In genomic region chr14:32897724-32898064, GRCh38 we compare ENCODE assay signal across 11 cellular contexts. TPM values are rescaled to one million over a fixed set of nuclear protein-coding genes. Genes with fewer than 3 reads are reported as not detected.
DNase-seq lines count a peak whose midpoint lies in the region; ATAC-seq and TF ChIP-seq lines count a peak whose summit lies in the region.
"Had no signal": no experiment of that assay in that cellular context is flagged by ENCODE, and none has a peak within 500 bp of the region (broad histone marks: within the 10 kb centered on the region; RNA-seq: fewer than 3 reads in every experiment).

No MANE protein-coding gene starts in this region.

- no peak for DNase-seq in BE2C
- no peak for DNase-seq in PC-9
- DNase-seq in fibroblast of lung (ENCODE audit: low read depth in 2 of 2): no peak
- no peak for DNase-seq in activated gamma-delta T cell (lab: John Stamatoyannopoulos, UW)
- no peak for DNase-seq in WERI-Rb-1
- DNase-seq: effector CD8-positive, alpha-beta T cell; KBM-7 had no signal

- BruUV-seq in PC-9 (replicated peaks; lab: Mats Ljungman, UMichigan): no TSS peak

- peak overlapping the region; percentile 77 for H3K4me2 ChIP-seq in PC-9
- peak overlapping the region; percentile 80 for H3K4me2 ChIP-seq in fibroblast of lung (ENCODE audit: extremely low read depth, insufficient read depth, low read length)
- peak overlapping the region; percentile 71 for H3K4me2 ChIP-seq in parathyroid adenoma (ENCODE audit: low read length)

- H3K9ac ChIP-seq in fibroblast of lung (ENCODE audit: insufficient read depth, low read length): no peak overlapping the region
- no peak overlapping the region for H3K9ac ChIP-seq in parathyroid adenoma

- H3K9me3 ChIP-seq in BE2C (no peaks in the 10 kb centered on the region), PC-9 (ENCODE audit: insufficient read depth, low read depth) (no peaks in the 10 kb centered on the region), fibroblast of lung (ENCODE audit: control insufficient read depth, insufficient read depth, low read depth, low read length) (no peaks in the 10 kb centered on the region), parathyroid adenoma (ENCODE audit: control insufficient read depth, low read length) (no peaks in the 10 kb centered on the region), WERI-Rb-1 (ENCODE audit: severe bottlenecking) (no peaks in the 10 kb centered on the region)

- H3F3A ChIP-seq in PC-9 (ENCODE audit: insufficient read depth, low read depth): no peaks in the 10 kb centered on the region

- H3K27me3 ChIP-seq in BE2C: peaks cover 65% of the 10 kb centered on the region
- H3K27me3 ChIP-seq in PC-9 (ENCODE audit: insufficient read depth, low read depth): no peaks in the 10 kb centered on the region
- no peaks in the 10 kb centered on the region for H3K27me3 ChIP-seq in fibroblast of lung (ENCODE audit: control insufficient read depth, insufficient read depth, low read length)
- H3K27me3 ChIP-seq in parathyroid adenoma (ENCODE audit: control insufficient read depth, insufficient read depth, low read length): no peaks in the 10 kb centered on the region
- H3K27me3 ChIP-seq in WERI-Rb-1 (ENCODE audit: insufficient read depth, low read depth, severe bottlenecking): no peaks in the 10 kb centered on the region

- H4K20me1 ChIP-seq in PC-9 (ENCODE audit: insufficient read depth) (no peaks in the 10 kb centered on the region), fibroblast of lung (ENCODE audit: control insufficient read depth, extremely low read depth, insufficient read depth, low read length) (no peaks in the 10 kb centered on the region)

- H3K36me3 ChIP-seq in BE2C (no peaks in the 10 kb centered on the region), PC-9 (ENCODE audit: low read depth) (no peaks in the 10 kb centered on the region), fibroblast of lung (ENCODE audit: control insufficient read depth, insufficient read depth, low read length) (no peaks in the 10 kb centered on the region), parathyroid adenoma (ENCODE audit: control insufficient read depth, insufficient read depth, low read length) (no peaks in the 10 kb centered on the region), WERI-Rb-1 (no peaks in the 10 kb centered on the region)

- H3K4me1 ChIP-seq in BE2C (no peaks in the 10 kb centered on the region), PC-9 (replicated peaks; ENCODE audit: insufficient read depth) (no peaks in the 10 kb centered on the region), fibroblast of lung (ENCODE audit: control insufficient read depth, extremely low read depth, insufficient read depth, low read length) (no peaks in the 10 kb centered on the region), parathyroid adenoma (no peaks in the 10 kb centered on the region)

- intact Hi-C loops in PC-9 (cut with micrococcal nuclease; ENCODE audit: unreplicated experiment): no loop called here

- H3K27ac ChIP-seq in PC-9: no peak overlapping the region
- H3K27ac ChIP-seq in fibroblast of lung (ENCODE audit: insufficient read depth, low read length): no peak overlapping the region
- H3K27ac ChIP-seq in parathyroid adenoma: peak overlapping the region; percentile 56
- no peak overlapping the region for H3K27ac ChIP-seq in WERI-Rb-1

- CTCF ChIA-PET in PC-9 (lab: Charles Lee): no interaction called here

- POLR2A ChIA-PET in PC-9 (lab: Charles Lee; ENCODE audit: unreplicated experiment): no interaction called here

- H3K79me2 ChIP-seq in PC-9 (ENCODE audit: low read depth) (no peaks in the 10 kb centered on the region), fibroblast of lung (ENCODE audit: control insufficient read depth, insufficient read depth, low read length) (no peaks in the 10 kb centered on the region), parathyroid adenoma (no peaks in the 10 kb centered on the region)

- H2AFZ ChIP-seq in PC-9 (peak overlapping the region; percentile 95), fibroblast of lung (ENCODE audit: low read length) (peak overlapping the region; percentile 96), parathyroid adenoma (peak overlapping the region; percentile 33)

- TF ChIP-seq CTCF in BE2C (IDR thresholded peaks at IDR 0.05; ENCODE audit: low read depth, low read length) (no peak), PC-9 (conservative IDR thresholded peaks at IDR 0.05) (no peak), fibroblast of lung (conservative IDR thresholded peaks at IDR 0.05 in 1 of 2, IDR thresholded peaks at IDR 0.05 in 1 of 2; ENCODE audit: low read depth in 1 of 2, low read length in 2 of 2) (no peak), parathyroid adenoma (IDR thresholded peaks at IDR 0.05) (no peak), WERI-Rb-1 (IDR thresholded peaks at IDR 0.05; ENCODE audit: low read depth, low read length) (no peak)

- H3K9me2 ChIP-seq in PC-9 (ENCODE audit: insufficient read depth): no peaks in the 10 kb centered on the region

- peak overlapping the region; percentile 29 for H3K4me3 ChIP-seq in BE2C (ENCODE audit: low read depth, low read length)
- peak overlapping the region; percentile 61; the same call in 1 of the 2 replicates for H3K4me3 ChIP-seq in PC-9
- peak overlapping the region; percentile 54 to 68 (median 62) for H3K4me3 ChIP-seq in fibroblast of lung (replicated peaks in 1 of 4; ENCODE audit: control extremely low read depth in 1 of 4, insufficient read depth in 1 of 4, low read depth in 3 of 4, low read length in 4 of 4)
- H3K4me3 ChIP-seq in parathyroid adenoma (ENCODE audit: low read depth, low read length): peak overlapping the region; percentile 65
- H3K4me3 ChIP-seq in WERI-Rb-1 (ENCODE audit: low read depth, low read length): no peak overlapping the region
- H3K4me3 ChIP-seq: lung had no signal

- no peak for ATAC-seq in HG03378 (IDR thresholded peaks at IDR 0.05; ENCODE audit: unreplicated experiment)
- ATAC-seq in HG03045 (IDR thresholded peaks at IDR 0.05; ENCODE audit: unreplicated experiment): no peak

RNA-seq across cellular contexts. Expression of gene NPAS3, which starts 41.0 kb away (rescaled TPM):
- 0.23 TPM for polyA plus RNA-seq in BE2C (2012; ENCODE audit: insufficient read depth, insufficient read length, low read depth)
- total RNA-seq in PC-9 (2021) (not detected in 2 replicates), fibroblast of lung (0.26 and 0.50 TPM in 2 replicates)
- polyA plus RNA-seq in fibroblast of lung: 0.08 and 0.10 TPM in 2 replicates
- 0.05 and 0.09 TPM in 2 replicates for polyA plus RNA-seq in fibroblast of lung (2012)
- polyA minus RNA-seq in fibroblast of lung (ENCODE audit: low replicate concordance): not detected in 2 replicates

Comparison
In these comparisons a context has a peak if more than half of its experiments do, and no peak if none do; other contexts are left out.
1. H2AFZ ChIP-seq: peak in every context shown above with its lines; median percentile 96 in fibroblast of lung; 95 in PC-9; 33 in parathyroid adenoma.